In genomic region chr2:123935405-123935804, GRCh38 we compare ENCODE assay signal across 1 cellular context.
TF ChIP-seq lines count a peak whose summit lies in the region.

No MANE protein-coding gene starts in this region.

TF ChIP-seq in HepG2, 621 proteins besides CTCF, POLR2A, EP300 and RAD21 (continued from another document):
- TF ChIP-seq, protein P1, sequence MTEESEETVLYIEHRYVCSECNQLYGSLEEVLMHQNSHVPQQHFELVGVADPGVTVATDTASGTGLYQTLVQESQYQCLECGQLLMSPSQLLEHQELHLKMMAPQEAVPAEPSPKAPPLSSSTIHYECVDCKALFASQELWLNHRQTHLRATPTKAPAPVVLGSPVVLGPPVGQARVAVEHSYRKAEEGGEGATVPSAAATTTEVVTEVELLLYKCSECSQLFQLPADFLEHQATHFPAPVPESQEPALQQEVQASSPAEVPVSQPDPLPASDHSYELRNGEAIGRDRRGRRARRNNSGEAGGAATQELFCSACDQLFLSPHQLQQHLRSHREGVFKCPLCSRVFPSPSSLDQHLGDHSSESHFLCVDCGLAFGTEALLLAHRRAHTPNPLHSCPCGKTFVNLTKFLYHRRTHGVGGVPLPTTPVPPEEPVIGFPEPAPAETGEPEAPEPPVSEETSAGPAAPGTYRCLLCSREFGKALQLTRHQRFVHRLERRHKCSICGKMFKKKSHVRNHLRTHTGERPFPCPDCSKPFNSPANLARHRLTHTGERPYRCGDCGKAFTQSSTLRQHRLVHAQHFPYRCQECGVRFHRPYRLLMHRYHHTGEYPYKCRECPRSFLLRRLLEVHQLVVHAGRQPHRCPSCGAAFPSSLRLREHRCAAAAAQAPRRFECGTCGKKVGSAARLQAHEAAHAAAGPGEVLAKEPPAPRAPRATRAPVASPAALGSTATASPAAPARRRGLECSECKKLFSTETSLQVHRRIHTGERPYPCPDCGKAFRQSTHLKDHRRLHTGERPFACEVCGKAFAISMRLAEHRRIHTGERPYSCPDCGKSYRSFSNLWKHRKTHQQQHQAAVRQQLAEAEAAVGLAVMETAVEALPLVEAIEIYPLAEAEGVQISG (CRISPR knock-in tag; IDR thresholded peaks at IDR 0.05): peak; percentile 92
